Comparison of ENCODE assay signal across 15 cellular contexts in genomic region chr3:149673393-149673792, GRCh38. TPM values are rescaled to one million over a fixed set of nuclear protein-coding genes. Genes with fewer than 3 reads are reported as not detected.
DNase-seq lines count a peak whose midpoint lies in the region; ATAC-seq lines count a peak whose summit lies in the region.
"Had no signal": no experiment of that assay in that cellular context is flagged by ENCODE, and none has a peak within 500 bp of the region (broad histone marks: within the 10 kb centered on the region; RNA-seq: fewer than 3 reads in every experiment).

No MANE protein-coding gene starts in this region.

- H3K27ac Mint-ChIP-seq in T-helper 2 cell treated with Interferon-gamma antibody and Interleukin-4, amounts not matched to agents 5 μg/mL and 100 μg/mL, for 36 hours: no peak overlapping the region
- H3K27ac Mint-ChIP-seq in activated CD4-positive, alpha-beta memory T cell treated with anti-CD3 and anti-CD28 coated beads, Interleukin-2, amount 10 ng/mL, durations not matched to agents 7 days and 5 days: no peak overlapping the region
- H3K27ac Mint-ChIP-seq: GM23338 had no signal

- ATAC-seq in GM21825 (IDR thresholded peaks at IDR 0.05; ENCODE audit: unreplicated experiment): no peak
- ATAC-seq: GM23338, Right ventricle myocardium inferior had no signal

- H3K4me3 Mint-ChIP-seq in T-helper 2 cell treated with Interferon-gamma antibody and Interleukin-4, amounts not matched to agents 5 μg/mL and 100 μg/mL, for 36 hours: no peak overlapping the region
- no peak overlapping the region for H3K4me3 Mint-ChIP-seq in activated CD4-positive, alpha-beta memory T cell treated with anti-CD3 and anti-CD28 coated beads, Interleukin-2, amount 10 ng/mL, durations not matched to agents 7 days and 5 days
- H3K4me3 Mint-ChIP-seq: GM23338 had no signal

- peak; percentile 42 for DNase-seq in HCEC 1CT
- peak; percentile 36 for DNase-seq in adipocyte (ENCODE audit: low read depth)
- peak; percentile 30 for DNase-seq in hepatic stellate cell (ENCODE audit: low spot score)
- no peak for DNase-seq in T-helper 2 cell treated with Interferon-gamma antibody and Interleukin-4, amounts not matched to agents 5 μg/mL and 100 μg/mL, for 36 hours (ENCODE audit: low spot score)
- DNase-seq in activated CD4-positive, alpha-beta T cell treated with anti-CD3 and anti-CD28 coated beads, Interleukin-2, amount 50 U/mL, for 48 hours: no peak
- no peak for DNase-seq in activated CD4-positive, alpha-beta memory T cell treated with anti-CD3 and anti-CD28 coated beads, Interleukin-2, amount 10 ng/mL, durations not matched to agents 7 days and 5 days
- DNase-seq: MM.1S, NCI-H1105, NCI-H1930, NCI-H2171, NCI-H774 had no signal

- H3K36me3 ChIP-seq in adipocyte (ENCODE audit: control insufficient read depth, insufficient read depth, low read length, severe bottlenecking): no peaks in the 10 kb centered on the region

- H3K9ac ChIP-seq in adipocyte (ENCODE audit: low read length): no peak overlapping the region
- H3K9ac ChIP-seq: KMS-11 had no signal

- H3K9me3 ChIP-seq in adipocyte (ENCODE audit: control insufficient read depth, low read length): no peaks in the 10 kb centered on the region

- no peak overlapping the region for H3K4me3 ChIP-seq in adipocyte (ENCODE audit: low read length)
- H3K4me3 ChIP-seq: GM23338 had no signal

- H3K27me3 Mint-ChIP-seq in T-helper 2 cell treated with Interferon-gamma antibody and Interleukin-4, amounts not matched to agents 5 μg/mL and 100 μg/mL, for 36 hours (ENCODE audit: low read depth): peaks cover 14% of the 10 kb centered on the region
- H3K27me3 Mint-ChIP-seq in activated CD4-positive, alpha-beta memory T cell treated with anti-CD3 and anti-CD28 coated beads, Interleukin-2, amount 10 ng/mL, durations not matched to agents 7 days and 5 days: peaks cover 7% of the 10 kb centered on the region

- CTCF ChIA-PET in activated CD4-positive, alpha-beta memory T cell treated with anti-CD3 and anti-CD28 coated beads, Interleukin-2, amount 10 ng/mL, durations not matched to agents 7 days and 5 days (lab: Charles Lee): no interaction called here

- POLR2A ChIA-PET in activated CD4-positive, alpha-beta memory T cell treated with anti-CD3 and anti-CD28 coated beads, Interleukin-2, amount 10 ng/mL, durations not matched to agents 7 days and 5 days (lab: Charles Lee): no interaction called here

- peaks cover 7% of the 10 kb centered on the region for H3K4me1 ChIP-seq in adipocyte (ENCODE audit: control insufficient read depth, insufficient read depth, low read length)

- no peaks in the 10 kb centered on the region for H3K4me1 Mint-ChIP-seq in T-helper 2 cell treated with Interferon-gamma antibody and Interleukin-4, amounts not matched to agents 5 μg/mL and 100 μg/mL, for 36 hours (ENCODE audit: low read depth)
- peaks cover 1% of the 10 kb centered on the region for H3K4me1 Mint-ChIP-seq in activated CD4-positive, alpha-beta memory T cell treated with anti-CD3 and anti-CD28 coated beads, Interleukin-2, amount 10 ng/mL, durations not matched to agents 7 days and 5 days

- no peaks in the 10 kb centered on the region for H3K36me3 Mint-ChIP-seq in T-helper 2 cell treated with Interferon-gamma antibody and Interleukin-4, amounts not matched to agents 5 μg/mL and 100 μg/mL, for 36 hours (ENCODE audit: low read depth)
- no peaks in the 10 kb centered on the region for H3K36me3 Mint-ChIP-seq in activated CD4-positive, alpha-beta memory T cell treated with anti-CD3 and anti-CD28 coated beads, Interleukin-2, amount 10 ng/mL, durations not matched to agents 7 days and 5 days (ENCODE audit: low read depth)

- peaks cover 3% of the 10 kb centered on the region for H3K9me3 Mint-ChIP-seq in T-helper 2 cell treated with Interferon-gamma antibody and Interleukin-4, amounts not matched to agents 5 μg/mL and 100 μg/mL, for 36 hours
- H3K9me3 Mint-ChIP-seq in activated CD4-positive, alpha-beta memory T cell treated with anti-CD3 and anti-CD28 coated beads, Interleukin-2, amount 10 ng/mL, durations not matched to agents 7 days and 5 days: no peaks in the 10 kb centered on the region
- H3K9me3 Mint-ChIP-seq: GM23338 had no signal

- H3K27me3 ChIP-seq in adipocyte (replicated peaks; ENCODE audit: control insufficient read depth, insufficient read depth, low read length): no peaks in the 10 kb centered on the region

RNA-seq across cellular contexts. Expression of gene WWTR1, which starts 15.6 kb away (rescaled TPM):
- 1 to 10 TPM; 1.9 to 2.1 TPM for total RNA-seq in activated CD4-positive, alpha-beta memory T cell treated with anti-CD3 and anti-CD28 coated beads, Interleukin-2, amount 10 ng/mL, durations not matched to agents 7 days and 5 days

Comparison
In these comparisons a context has a peak if more than half of its experiments do, and no peak if none do; other contexts are left out.
1. DNase-seq: peak in HCEC 1CT (single experiment), adipocyte (single experiment) and hepatic stellate cell (single experiment); none in T-helper 2 cell treated with Interferon-gamma antibody and Interleukin-4, amounts not matched to agents 5 μg/mL and 100 μg/mL, for 36 hours (single experiment), activated CD4-positive, alpha-beta T cell treated with anti-CD3 and anti-CD28 coated beads, Interleukin-2, amount 50 U/mL, for 48 hours (0 of 2) and activated CD4-positive, alpha-beta memory T cell treated with anti-CD3 and anti-CD28 coated beads, Interleukin-2, amount 10 ng/mL, durations not matched to agents 7 days and 5 days (single experiment).